10 cellular contexts compared by ENCODE assay signal in genomic region chr2:181281206-181281832, GRCh38.
DNase-seq lines count a peak whose midpoint lies in the region; ATAC-seq and TF ChIP-seq lines count a peak whose summit lies in the region.
"Had no signal": no experiment of that assay in that cellular context is flagged by ENCODE, and none has a peak within 500 bp of the region (broad histone marks: within the 10 kb centered on the region; RNA-seq: fewer than 3 reads in every experiment).

No MANE protein-coding gene starts in this region.

- no peaks in the 10 kb centered on the region for H3K9me3 ChIP-seq in breast epithelium

- H3K27me3 ChIP-seq in breast epithelium, result no peaks in the 10 kb centered on the region

- no peak overlapping the region for H3K4me3 ChIP-seq in breast epithelium

- no peaks in the 10 kb centered on the region for H3K36me3 ChIP-seq in breast epithelium

- no peak for TF ChIP-seq POLR2A in breast epithelium (IDR thresholded peaks at IDR 0.05)

- in situ Hi-C loops in ACHN (cut with HindIII; ENCODE audit: low pct_ligation_motif_present, low pct_unique_long_range_greater_than_20kb, low sequenced_read_pairs), result no loop called here

- peak; percentile 21 for DNase-seq in NCI-H748 (lab: John Stamatoyannopoulos, UW; ENCODE audit: unreplicated experiment)
- DNase-seq in NCI-H748 treated with DMSO at 0.1 percent for 48 hours (lab: John Stamatoyannopoulos, UW), result no peak
- peak; percentile 87 for DNase-seq in RPMI8226
- peak; percentile 26 for DNase-seq in myocyte (ENCODE audit: low read depth)
- no peak for DNase-seq in breast epithelium (ENCODE audit: low spot score in 2 of 2)
- DNase-seq in ACHN, result no peak
- no peak for DNase-seq in stimulated activated naive CD4-positive, alpha-beta T cell treated with Interleukin-2 at 50 U/mL for 16 hours (lab: John Stamatoyannopoulos, UW)
- DNase-seq: stimulated activated CD4-positive, alpha-beta T cell treated with anti-CD3 and anti-CD28 coated beads, Interleukin-12 subunit alpha, Interleukin-12 subunit beta, amount 100 ng/mL, for 4 hours had no signal

- no peak overlapping the region for H3K27ac ChIP-seq in breast epithelium
- H3K27ac ChIP-seq: VCaP had no signal

- no peaks in the 10 kb centered on the region for H3K4me1 ChIP-seq in breast epithelium

- no peak for TF ChIP-seq CTCF in breast epithelium (IDR thresholded peaks at IDR 0.05)

- peak; percentile 50 for ATAC-seq in HG03139 (IDR thresholded peaks at IDR 0.05; ENCODE audit: unreplicated experiment)

- intact Hi-C loops in breast epithelium (cut with DNase I; ENCODE audit: low total_unique reads), result no loop called here

Comparison
In these comparisons a context has a peak if more than half of its experiments do, and no peak if none do; other contexts are left out.
1. DNase-seq: peak in NCI-H748 (single experiment), RPMI8226 (single experiment) and myocyte (single experiment); none in NCI-H748 treated with DMSO at 0.1 percent for 48 hours (single experiment), breast epithelium (0 of 2), ACHN (single experiment) and stimulated activated naive CD4-positive, alpha-beta T cell treated with Interleukin-2 at 50 U/mL for 16 hours (single experiment).